20 cellular contexts compared by ENCODE assay signal in the genomic region with DNA sequence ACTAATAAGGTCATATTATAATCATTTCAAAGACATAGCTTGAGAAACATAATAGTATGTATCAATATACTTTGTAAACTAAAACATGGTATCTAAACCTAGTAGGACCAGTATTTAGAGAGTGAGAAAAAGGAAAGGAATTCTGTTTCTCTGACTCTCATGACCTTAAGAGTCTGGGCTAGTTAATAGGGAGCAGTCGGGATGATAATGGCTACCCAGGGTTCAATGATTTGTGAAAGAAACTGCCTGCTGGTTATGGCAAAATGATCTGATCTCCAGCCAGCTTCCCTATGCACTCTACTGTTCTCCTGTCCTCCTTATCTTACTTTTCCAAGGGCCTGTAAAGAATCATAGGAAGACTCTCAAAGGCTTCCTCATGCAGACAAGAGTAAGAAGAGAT.
A peak's percentile ranks its signal among the peaks of the same experiment; 100 is the strongest.
DNase-seq lines count a peak whose midpoint lies in the region; ATAC-seq and TF ChIP-seq lines count a peak whose summit lies in the region.
"Had no signal": no experiment of that assay in that cellular context is flagged by ENCODE, and none has a peak within 500 bp of the region (broad histone marks: within the 10 kb centered on the region; RNA-seq: fewer than 3 reads in every experiment).

No MANE protein-coding gene starts in this region.

- H3K27me3 ChIP-seq in HUES48 (ENCODE audit: control insufficient read depth, insufficient read depth, low read length) (no peaks in the 10 kb centered on the region), right cardiac atrium (ENCODE audit: control insufficient read depth, insufficient read depth) (no peaks in the 10 kb centered on the region), parathyroid adenoma (ENCODE audit: control insufficient read depth, insufficient read depth, low read length) (no peaks in the 10 kb centered on the region)
- H3K27me3 ChIP-seq: SJCRH30, tibial nerve had no signal

- intact Hi-C loops in right cardiac atrium (cut with DNase I) = no loop called here

- H3K9me3 ChIP-seq in HUES48 (ENCODE audit: control insufficient read depth, insufficient read depth, low read length) (no peaks in the 10 kb centered on the region), right cardiac atrium (ENCODE audit: control insufficient read depth, low read length) (no peaks in the 10 kb centered on the region), parathyroid adenoma (ENCODE audit: control insufficient read depth, low read length) (no peaks in the 10 kb centered on the region)
- H3K9me3 ChIP-seq: SJCRH30, tibial nerve had no signal

- in situ Hi-C loops in ACHN (cut with HindIII; ENCODE audit: low pct_ligation_motif_present, low pct_unique_long_range_greater_than_20kb, low sequenced_read_pairs) = no loop called here

- H3K36me3 ChIP-seq in HUES48 (ENCODE audit: control insufficient read depth, insufficient read depth, low read length) = no peaks in the 10 kb centered on the region
- no peaks in the 10 kb centered on the region for H3K36me3 ChIP-seq in parathyroid adenoma (ENCODE audit: control insufficient read depth, insufficient read depth, low read length)
- H3K36me3 ChIP-seq: SJCRH30 had no signal

- no peaks in the 10 kb centered on the region for H3K79me2 ChIP-seq in parathyroid adenoma

- TF ChIP-seq CTCF in parathyroid adenoma (IDR thresholded peaks at IDR 0.05) = no peak

- ATAC-seq in right cardiac atrium = no peak
- no peak for ATAC-seq in stimulated activated naive CD8-positive, alpha-beta T cell treated with anti-CD3 and anti-CD28 coated beads, Interleukin-15, Interleukin-2, amounts not matched to agents 100 U/mL and 50 U/mL, for 24 hours
- ATAC-seq: naive thymus-derived CD8-positive, alpha-beta T cell had no signal

- no peak overlapping the region for H3K4me3 ChIP-seq in HUES48 (ENCODE audit: low read depth, low read length)
- no peak overlapping the region for H3K4me3 ChIP-seq in right cardiac atrium (ENCODE audit: low read length)
- no peak overlapping the region for H3K4me3 ChIP-seq in parathyroid adenoma (ENCODE audit: low read depth, low read length)
- H3K4me3 ChIP-seq: lung, SJCRH30, tibial nerve had no signal

- DNase-seq in ACHN = peak; percentile 3
- DNase-seq in right cardiac atrium = no peak
- DNase-seq in GOT3 (lab: John Stamatoyannopoulos, UW) = no peak
- DNase-seq in NCI-H446 treated with DMSO at 0.1 percent for 48 hours (lab: John Stamatoyannopoulos, UW) = no peak
- no peak for DNase-seq in stimulated activated CD4-positive, alpha-beta T cell treated with anti-CD3 and anti-CD28 coated beads, Interleukin-2, amount 100 ng/mL, for 24 hours
- DNase-seq in stimulated activated naive CD8-positive, alpha-beta T cell treated with anti-CD3 and anti-CD28 coated beads, Interleukin-15, Interleukin-2, amounts not matched to agents 100 U/mL and 50 U/mL, for 24 hours = no peak
- DNase-seq: activated CD4-positive, CD25-positive, alpha-beta regulatory T cell; activated naive CD8-positive, alpha-beta T cell treated with anti-CD3 and anti-CD28 coated beads for 36 hours; CD8-positive, alpha-beta memory T cell; DMS79; naive thymus-derived CD8-positive, alpha-beta T cell; NCI-H1092 treated with DMSO at 0.1 percent for 48 hours; NCI-H2081 treated with DMSO at 0.1 percent for 48 hours; NCI-H510A; stimulated activated naive CD4-positive, alpha-beta T cell had no signal

- 40% methylated on average over 1 of the region's 1 CpG for WGBS in right cardiac atrium

- H3K27ac ChIP-seq in HUES48 (ENCODE audit: low read depth, low read length) = peak overlapping the region; percentile 91
- peak overlapping the region; percentile 93 for H3K27ac ChIP-seq in right cardiac atrium (ENCODE audit: low read length)
- H3K27ac ChIP-seq in parathyroid adenoma = no peak overlapping the region
- H3K27ac ChIP-seq: SJCRH30, tibial nerve had no signal

- no peak overlapping the region for H3K9ac ChIP-seq in HUES48 (ENCODE audit: low read depth, low read length)
- H3K9ac ChIP-seq in parathyroid adenoma = no peak overlapping the region

- H2AFZ ChIP-seq in parathyroid adenoma = peak overlapping the region; percentile 68

- no peak overlapping the region for H3K4me2 ChIP-seq in parathyroid adenoma (ENCODE audit: low read length)

- H3K4me1 ChIP-seq in HUES48 (ENCODE audit: control insufficient read depth, insufficient read depth, low read length) = peaks cover 41% of the 10 kb centered on the region
- H3K4me1 ChIP-seq in right cardiac atrium (ENCODE audit: control insufficient read depth, insufficient read depth, low read length) = peaks cover 7% of the 10 kb centered on the region
- no peaks in the 10 kb centered on the region for H3K4me1 ChIP-seq in parathyroid adenoma
